In genomic region chr15:38424101-38424552, GRCh38 we compare ENCODE assay signal across 15 cellular contexts.
DNase-seq lines count a peak whose midpoint lies in the region; ATAC-seq and TF ChIP-seq lines count a peak whose summit lies in the region.
"Had no signal": no experiment of that assay in that cellular context is flagged by ENCODE, and none has a peak within 500 bp of the region (broad histone marks: within the 10 kb centered on the region; RNA-seq: fewer than 3 reads in every experiment).

No MANE protein-coding gene starts in this region.

- peak; percentile 79 for ATAC-seq in GM19324 (IDR thresholded peaks at IDR 0.05; ENCODE audit: low FRiP score, unreplicated experiment)
- ATAC-seq in HG02588 (IDR thresholded peaks at IDR 0.05; ENCODE audit: unreplicated experiment), result peak; percentile 68
- ATAC-seq in HG03378 (IDR thresholded peaks at IDR 0.05; ENCODE audit: unreplicated experiment), result peak; percentile 63
- no peak for ATAC-seq in stimulated activated memory B cell treated with anti-CD40 and anti-IgM and Interleukin-4, amounts not matched to agents 10 μg/mL and 1 μg/mL and 100 μg/mL, for 72 hours
- ATAC-seq: upper lobe of right lung had no signal

- H3K36me3 Mint-ChIP-seq in stimulated activated memory B cell treated with anti-CD40 and anti-IgM and Interleukin-4, amounts not matched to agents 10 μg/mL and 1 μg/mL and 100 μg/mL, for 72 hours, result peaks cover 5% of the 10 kb centered on the region
- H3K36me3 Mint-ChIP-seq: immature natural killer cell had no signal

- DNase-seq in GM06990 (ENCODE audit: extremely low read depth, insufficient read length) (peak; percentile 30), NCI-H1930 (lab: John Stamatoyannopoulos, UW) (no peak), DMS53 treated with DMSO at 0.1 percent for 48 hours (lab: John Stamatoyannopoulos, UW; ENCODE audit: unreplicated experiment) (no peak), hypothalamus (lab: John Stamatoyannopoulos, UW) (no peak)
- DNase-seq: activated CD4-positive, alpha-beta T cell treated with anti-CD3 and anti-CD28 coated beads for 1 hour; activated T-cell treated with anti-CD3 and anti-CD28 coated beads, Interleukin-2, amount 50 U/mL, for 48 hours; anterior cingulate cortex; NCI-H2227 treated with DMSO at 0.1 percent for 48 hours; SW 1271; upper lobe of right lung had no signal

- no peak for TF ChIP-seq CTCF in GM06990 (IDR thresholded peaks at IDR 0.05; ENCODE audit: insufficient read depth, low read length, poor library complexity, severe bottlenecking)

- H3K4me3 Mint-ChIP-seq in stimulated activated memory B cell treated with anti-CD40 and anti-IgM and Interleukin-4, amounts not matched to agents 10 μg/mL and 1 μg/mL and 100 μg/mL, for 72 hours, result no peak overlapping the region

- H3K27ac Mint-ChIP-seq in stimulated activated memory B cell treated with anti-CD40 and anti-IgM and Interleukin-4, amounts not matched to agents 10 μg/mL and 1 μg/mL and 100 μg/mL, for 72 hours, result no peak overlapping the region

- H3K27me3 Mint-ChIP-seq in stimulated activated memory B cell treated with anti-CD40 and anti-IgM and Interleukin-4, amounts not matched to agents 10 μg/mL and 1 μg/mL and 100 μg/mL, for 72 hours, result peaks cover 21% of the 10 kb centered on the region

- no peak overlapping the region for H3K4me3 ChIP-seq in GM06990 (replicated peaks; ENCODE audit: low read depth, low read length)
- H3K4me3 ChIP-seq: upper lobe of right lung had no signal

- H3K9me3 Mint-ChIP-seq in stimulated activated memory B cell treated with anti-CD40 and anti-IgM and Interleukin-4, amounts not matched to agents 10 μg/mL and 1 μg/mL and 100 μg/mL, for 72 hours, result peaks cover 3% of the 10 kb centered on the region
- H3K9me3 Mint-ChIP-seq: immature natural killer cell had no signal

- no peaks in the 10 kb centered on the region for H3K27me3 ChIP-seq in GM06990 (replicated peaks; ENCODE audit: control insufficient read depth, insufficient read depth, low read length)
- H3K27me3 ChIP-seq: upper lobe of right lung had no signal

- no peaks in the 10 kb centered on the region for H3K36me3 ChIP-seq in GM06990 (ENCODE audit: control insufficient read depth, insufficient read depth, low read length)
- H3K36me3 ChIP-seq: upper lobe of right lung had no signal

- H3K4me1 Mint-ChIP-seq in stimulated activated memory B cell treated with anti-CD40 and anti-IgM and Interleukin-4, amounts not matched to agents 10 μg/mL and 1 μg/mL and 100 μg/mL, for 72 hours, result no peaks in the 10 kb centered on the region
